Comparison of ENCODE assay signal across 23 cellular contexts in genomic region chrX:45063319-45064095, GRCh38.
DNase-seq lines count a peak whose midpoint lies in the region; ATAC-seq and TF ChIP-seq lines count a peak whose summit lies in the region.
"Had no signal": no experiment of that assay in that cellular context is flagged by ENCODE, and none has a peak within 500 bp of the region (broad histone marks: within the 10 kb centered on the region; RNA-seq: fewer than 3 reads in every experiment).

No MANE protein-coding gene starts in this region.

- H3K36me3 Mint-ChIP-seq in CD8-positive, alpha-beta T cell: peaks cover 34% of the 10 kb centered on the region
- peaks cover 26% of the 10 kb centered on the region for H3K36me3 Mint-ChIP-seq in central memory CD8-positive, alpha-beta T cell (ENCODE audit: insufficient read depth)

- H3K4me3 Mint-ChIP-seq in CD8-positive, alpha-beta T cell: no peak overlapping the region
- no peak overlapping the region for H3K4me3 Mint-ChIP-seq in central memory CD8-positive, alpha-beta T cell
- H3K4me3 Mint-ChIP-seq: activated CD8-positive, alpha-beta T cell treated with anti-CD3 and anti-CD28 coated beads for 36 hours; activated naive CD8-positive, alpha-beta T cell treated with anti-CD3 and anti-CD28 coated beads, Interleukin-2, amount 50 U/mL, for 24 hours; activated T-helper 17 cell treated with anti-CD3 and anti-CD28 coated beads, Interleukin-2, amount 50 U/mL, for 72 hours; stimulated activated naive CD8-positive, alpha-beta T cell treated with anti-CD3 and anti-CD28 coated beads, Interleukin-15, Interleukin-2, amounts not matched to agents 100 ng/mL and 50 ng/mL, for 24 hours had no signal

- POLR2A ChIA-PET in CD8-positive, alpha-beta T cell (lab: Charles Lee): no interaction called here

- CTCF ChIA-PET in CD8-positive, alpha-beta T cell (lab: Charles Lee): interaction anchor here (0.6 kb wide), 1 partner anchor 139 kb away, joined by 4 read pairs; no protein-coding TSS in a partner anchor

- no peak for TF ChIP-seq CTCF in CD8-positive, alpha-beta T cell (IDR thresholded peaks at IDR 0.05)

- no peak overlapping the region for H3K4me3 ChIP-seq in CD8-positive, alpha-beta T cell (ENCODE audit: low read depth, low read length)
- H3K4me3 ChIP-seq: left lung, upper lobe of left lung had no signal

- no peaks in the 10 kb centered on the region for H3K9me3 Mint-ChIP-seq in CD8-positive, alpha-beta T cell
- H3K9me3 Mint-ChIP-seq in central memory CD8-positive, alpha-beta T cell: no peaks in the 10 kb centered on the region
- H3K9me3 Mint-ChIP-seq: activated CD8-positive, alpha-beta T cell treated with anti-CD3 and anti-CD28 coated beads for 36 hours; activated T-helper 17 cell treated with anti-CD3 and anti-CD28 coated beads, Interleukin-2, amount 50 U/mL, for 72 hours; stimulated activated naive CD8-positive, alpha-beta T cell treated with anti-CD3 and anti-CD28 coated beads, Interleukin-15, Interleukin-2, amounts not matched to agents 100 ng/mL and 50 ng/mL, for 24 hours had no signal

- H3K27ac ChIP-seq in CD8-positive, alpha-beta T cell (ENCODE audit: low read depth, low read length): no peak overlapping the region
- H3K27ac ChIP-seq: left lung, upper lobe of left lung, WERI-Rb-1 had no signal

- no peak for DNase-seq in CD8-positive, alpha-beta T cell
- peak; percentile 63 for DNase-seq in M059J (ENCODE audit: low read depth)
- no peak for DNase-seq in central memory CD8-positive, alpha-beta T cell (ENCODE audit: low spot score in 2 of 2)
- DNase-seq in left lobe of liver (ENCODE audit: low spot score): peak; percentile 68
- no peak for DNase-seq in COLO829 (ENCODE audit: low spot score)
- no peak for DNase-seq in Right ventricle myocardium inferior (ENCODE audit: missing footprints)
- DNase-seq: activated CD8-positive, alpha-beta T cell treated with anti-CD3 and anti-CD28 coated beads for 36 hours; activated naive CD8-positive, alpha-beta T cell treated with anti-CD3 and anti-CD28 coated beads, Interleukin-2, amount 50 U/mL, for 24 hours; Caco-2; EL; foreskin melanocyte; KBM-7; left lung; NCI-H2081 treated with DMSO at 0.1 percent for 48 hours; NCI-H510A; Right ventricle myocardium superior; upper lobe of left lung; WERI-Rb-1 had no signal

- no peaks in the 10 kb centered on the region for H3K27me3 ChIP-seq in CD8-positive, alpha-beta T cell (ENCODE audit: insufficient read depth, low read length)
- H3K27me3 ChIP-seq: left lung, upper lobe of left lung had no signal

- no peak for ATAC-seq in CD8-positive, alpha-beta T cell
- no peak for ATAC-seq in central memory CD8-positive, alpha-beta T cell (replicated peaks; ENCODE audit: extremely low read depth, poor library complexity, severe bottlenecking)
- ATAC-seq in left lobe of liver: peak; percentile 95
- ATAC-seq in Right ventricle myocardium inferior: no peak
- ATAC-seq in HG02571 (IDR thresholded peaks at IDR 0.05; ENCODE audit: unreplicated experiment): no peak
- ATAC-seq in HG03025 (IDR thresholded peaks at IDR 0.05; ENCODE audit: low FRiP score, unreplicated experiment): no peak
- ATAC-seq: activated CD8-positive, alpha-beta T cell treated with anti-CD3 and anti-CD28 coated beads for 36 hours; activated naive CD8-positive, alpha-beta T cell treated with anti-CD3 and anti-CD28 coated beads, Interleukin-2, amount 50 U/mL, for 24 hours; activated T-helper 17 cell treated with anti-CD3 and anti-CD28 coated beads, Interleukin-2, amount 50 U/mL, for 72 hours; left lung; sciatic nerve had no signal

- peaks cover 23% of the 10 kb centered on the region for H3K4me1 Mint-ChIP-seq in CD8-positive, alpha-beta T cell (ENCODE audit: low read depth)
- H3K4me1 Mint-ChIP-seq in central memory CD8-positive, alpha-beta T cell: peaks cover 25% of the 10 kb centered on the region

- peak overlapping the region; percentile 37 for H3K27ac Mint-ChIP-seq in CD8-positive, alpha-beta T cell
- H3K27ac Mint-ChIP-seq in central memory CD8-positive, alpha-beta T cell (ENCODE audit: low read depth): peak overlapping the region; percentile 61
- H3K27ac Mint-ChIP-seq: activated naive CD8-positive, alpha-beta T cell treated with anti-CD3 and anti-CD28 coated beads, Interleukin-2, amount 50 U/mL, for 24 hours; activated T-helper 17 cell treated with anti-CD3 and anti-CD28 coated beads, Interleukin-2, amount 50 U/mL, for 72 hours; stimulated activated naive CD8-positive, alpha-beta T cell treated with anti-CD3 and anti-CD28 coated beads, Interleukin-15, Interleukin-2, amounts not matched to agents 100 ng/mL and 50 ng/mL, for 24 hours had no signal

- no peaks in the 10 kb centered on the region for H3K4me1 ChIP-seq in CD8-positive, alpha-beta T cell (ENCODE audit: insufficient read depth, low read length)
- H3K4me1 ChIP-seq: Caco-2, left lung, upper lobe of left lung had no signal

- H3K27me3 Mint-ChIP-seq in CD8-positive, alpha-beta T cell (ENCODE audit: low read depth): no peaks in the 10 kb centered on the region
- no peaks in the 10 kb centered on the region for H3K27me3 Mint-ChIP-seq in central memory CD8-positive, alpha-beta T cell
- H3K27me3 Mint-ChIP-seq: activated CD8-positive, alpha-beta T cell treated with anti-CD3 and anti-CD28 coated beads for 36 hours; activated naive CD8-positive, alpha-beta T cell treated with anti-CD3 and anti-CD28 coated beads, Interleukin-2, amount 50 U/mL, for 24 hours; activated T-helper 17 cell treated with anti-CD3 and anti-CD28 coated beads, Interleukin-2, amount 50 U/mL, for 72 hours; stimulated activated naive CD8-positive, alpha-beta T cell treated with anti-CD3 and anti-CD28 coated beads, Interleukin-15, Interleukin-2, amounts not matched to agents 100 ng/mL and 50 ng/mL, for 24 hours had no signal

- peaks cover 15% of the 10 kb centered on the region for H3K36me3 ChIP-seq in CD8-positive, alpha-beta T cell (ENCODE audit: insufficient read depth, low read length)

- H3K9me3 ChIP-seq in CD8-positive, alpha-beta T cell (ENCODE audit: low read length): no peaks in the 10 kb centered on the region
- H3K9me3 ChIP-seq: Caco-2, left lung, upper lobe of left lung had no signal

- intact Hi-C loops in CD8-positive, alpha-beta T cell (cut with DNase I, micrococcal nuclease): no loop called here
- intact Hi-C loops in Right ventricle myocardium inferior (cut with DNase I): no loop called here

Comparison
In these comparisons a context has a peak if more than half of its experiments do, and no peak if none do; other contexts are left out.
1. DNase-seq: peak in M059J (single experiment) and left lobe of liver (single experiment); none in CD8-positive, alpha-beta T cell (0 of 7), central memory CD8-positive, alpha-beta T cell (0 of 2), COLO829 (single experiment) and Right ventricle myocardium inferior (single experiment).